In the genomic region with DNA sequence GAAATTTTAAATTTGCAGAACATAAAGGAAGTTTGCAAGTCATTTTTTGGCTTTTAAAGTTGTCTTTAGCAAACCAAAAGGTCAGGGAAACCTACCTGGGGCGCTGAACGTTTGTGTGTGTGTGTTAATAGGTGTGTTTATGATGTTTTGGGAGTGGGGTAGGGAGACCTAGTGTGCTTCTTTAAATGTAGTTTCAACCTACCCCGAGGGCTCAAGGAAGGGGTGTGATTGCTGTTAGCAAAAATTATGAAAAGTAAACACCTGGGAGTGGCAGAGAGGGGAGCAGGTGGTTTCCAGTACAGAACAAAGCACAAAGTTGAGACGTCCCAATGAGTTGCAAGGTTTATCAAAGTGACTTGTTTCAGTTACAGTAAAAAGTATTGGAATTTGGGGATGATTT, we compare ENCODE assay signal across 17 cellular contexts.
"Had no signal": no experiment of that assay in that cellular context is flagged by ENCODE, and none has a peak within 500 bp of the region (broad histone marks: within the 10 kb centered on the region; RNA-seq: fewer than 3 reads in every experiment).

No MANE protein-coding gene starts in this region.

- H3K36me3 ChIP-seq: right lobe of liver, suprapubic skin had no signal

- H3K4me3 ChIP-seq: psoas muscle, right lobe of liver, smooth muscle cell, suprapubic skin had no signal

- H3K27ac ChIP-seq: psoas muscle, right lobe of liver, suprapubic skin had no signal

- H3K9me3 ChIP-seq: psoas muscle, right lobe of liver, suprapubic skin had no signal

- ATAC-seq: activated CD4-positive, CD25-positive, alpha-beta regulatory T cell treated with anti-CD3 and anti-CD28 coated beads, Interleukin-2, amount 50 U/mL, for 24 hours; psoas muscle; right lobe of liver; stimulated activated naive CD8-positive, alpha-beta T cell treated with anti-CD3 and anti-CD28 coated beads, Interleukin-15, Interleukin-2, amounts not matched to agents 100 U/mL and 50 U/mL, for 24 hours had no signal

- DNase-seq: anterior cingulate cortex; dermis blood vessel endothelial cell; erythroblast; hippocampal formation; kidney glomerular epithelial cell; nephron progenitor cell; psoas muscle; right lobe of liver; stimulated activated CD4-positive, alpha-beta T cell treated with anti-CD3 and anti-CD28 coated beads, Interleukin-4, amount 100 ng/mL, for 4 hours; stimulated activated CD8-positive, alpha-beta memory T cell treated with anti-CD3 and anti-CD28 coated beads, Interleukin-4, amount 100 ng/mL, for 48 hours; stimulated activated naive CD8-positive, alpha-beta T cell treated with anti-CD3 and anti-CD28 coated beads, Interleukin-15, Interleukin-2, amounts not matched to agents 100 U/mL and 50 U/mL, for 24 hours had no signal

- H3K4me1 ChIP-seq: right lobe of liver had no signal

- H3K27ac Mint-ChIP-seq: activated T-helper 1 cell treated with anti-CD3 and anti-CD28 coated beads, Interleukin-12 subunit alpha, Interleukin-12 subunit beta, Interleukin-2, Interleukin-4 antibody, amounts not matched to agents 30 ng/mL and 10 ng/mL and 1 ng/mL, durations not matched to agents 14 hours and 24 hours and 36 hours; nephron progenitor cell; T-helper 2 cell treated with Interferon-gamma antibody and Interleukin-4, amounts not matched to agents 5 μg/mL and 100 μg/mL, for 36 hours; type B pancreatic cell had no signal

- H3K4me3 Mint-ChIP-seq: activated T-helper 1 cell treated with anti-CD3 and anti-CD28 coated beads, Interleukin-12 subunit alpha, Interleukin-12 subunit beta, Interleukin-2, Interleukin-4 antibody, amounts not matched to agents 30 ng/mL and 10 ng/mL and 1 ng/mL, durations not matched to agents 14 hours and 24 hours and 36 hours; nephron progenitor cell; T-helper 2 cell treated with Interferon-gamma antibody and Interleukin-4, amounts not matched to agents 5 μg/mL and 100 μg/mL, for 36 hours; type B pancreatic cell had no signal

- H3K27me3 ChIP-seq: right lobe of liver, suprapubic skin had no signal

- H3K27me3 Mint-ChIP-seq: type B pancreatic cell had no signal
